In the genomic region with DNA sequence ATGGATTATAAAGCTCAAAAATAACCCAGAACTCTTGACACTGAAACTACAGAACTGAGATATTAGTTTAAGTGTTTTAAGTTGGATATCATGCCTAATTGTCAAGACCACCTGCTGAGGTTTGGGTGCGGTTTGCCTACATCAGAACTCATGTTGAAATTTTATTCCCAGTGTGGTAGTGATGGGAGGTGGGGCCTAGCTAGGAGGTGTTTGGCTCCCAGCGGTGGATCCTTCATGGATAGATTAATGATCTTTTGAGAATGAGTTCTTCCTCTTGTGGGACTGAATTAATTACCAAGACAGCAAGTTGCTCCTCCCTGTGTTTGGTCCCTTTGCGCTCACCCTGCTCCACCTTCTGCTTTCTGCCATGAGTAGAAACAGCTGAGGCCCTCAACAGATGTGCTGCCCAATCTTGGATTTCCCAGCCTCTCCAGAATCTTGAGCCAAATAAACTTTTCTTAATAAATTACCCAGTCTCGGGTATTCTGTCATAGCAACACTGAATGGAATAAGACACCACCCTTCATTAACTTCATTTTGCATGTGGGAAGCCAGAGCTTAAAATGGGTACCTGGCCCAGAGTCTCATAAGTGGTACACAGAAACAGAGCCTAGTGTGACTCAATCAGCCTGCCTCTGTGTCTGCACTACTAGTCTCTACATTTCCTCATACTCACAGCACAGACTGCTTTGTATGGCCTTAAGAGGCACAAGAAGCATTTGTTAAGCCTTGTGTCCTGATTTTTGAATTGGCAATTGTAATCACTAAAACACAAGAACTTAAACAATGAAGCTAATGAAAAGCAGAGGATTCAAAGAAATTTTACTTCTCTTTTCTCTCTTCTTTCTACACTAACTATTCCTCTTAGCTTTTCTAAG, we compare ENCODE assay signal across 28 cellular contexts.
A peak's percentile ranks its signal among the peaks of the same experiment; 100 is the strongest.
DNase-seq lines count a peak whose midpoint lies in the region; ATAC-seq, FAIRE-seq and TF ChIP-seq lines count a peak whose summit lies in the region.
"Had no signal": no experiment of that assay in that cellular context is flagged by ENCODE, and none has a peak within 500 bp of the region (broad histone marks: within the 10 kb centered on the region; RNA-seq: fewer than 3 reads in every experiment).

No MANE protein-coding gene starts in this region.

- no peak overlapping the region for H3K27ac ChIP-seq in HepG2 (ENCODE audit: extremely low read length, insufficient read depth, low read length)
- no peak overlapping the region for H3K27ac ChIP-seq in right lobe of liver
- H3K27ac ChIP-seq in ovary: no peak overlapping the region
- H3K27ac ChIP-seq: foreskin keratinocyte, sigmoid colon, tibial artery had no signal

- TF ChIP-seq POLR2A in HepG2 (IDR thresholded peaks at IDR 0.05; ENCODE audit: insufficient read depth in 1 of 2, low read depth in 2 of 2, low read length in 2 of 2) (no peak), right lobe of liver (IDR thresholded peaks at IDR 0.05) (no peak), ovary (IDR thresholded peaks at IDR 0.05) (no peak)

- BruUV-seq in HepG2 (replicated peaks; lab: Mats Ljungman, UMichigan): no TSS peak

- H3K27me3 ChIP-seq in HepG2 (ENCODE audit: control insufficient read depth in 1 of 2, insufficient read depth in 2 of 2, low read length in 2 of 2) (no peaks in the 10 kb centered on the region), right lobe of liver (no peaks in the 10 kb centered on the region), adipocyte (replicated peaks; ENCODE audit: control insufficient read depth, insufficient read depth, low read length) (no peaks in the 10 kb centered on the region), ovary (no peaks in the 10 kb centered on the region)
- H3K27me3 ChIP-seq: foreskin keratinocyte, sigmoid colon, tibial artery had no signal

- H3K4me3 ChIP-seq in HepG2 (replicated peaks in 1 of 3; ENCODE audit: insufficient read depth in 1 of 3, low read depth in 2 of 3, low read length in 3 of 3): no peak overlapping the region
- H3K4me3 ChIP-seq in right lobe of liver: no peak overlapping the region
- no peak overlapping the region for H3K4me3 ChIP-seq in adipocyte (ENCODE audit: low read length)
- no peak overlapping the region for H3K4me3 ChIP-seq in ovary
- H3K4me3 ChIP-seq: sigmoid colon, tibial artery had no signal

- ATAC-seq in HepG2 (no peak), right lobe of liver (no peak)
- ATAC-seq in stimulated activated naive CD8-positive, alpha-beta T cell treated with anti-CD3 and anti-CD28 coated beads, Interleukin-15, Interleukin-2, amounts not matched to agents 100 U/mL and 50 U/mL, for 24 hours: no peak
- ATAC-seq: activated T-cell treated with anti-CD3 and anti-CD28 coated beads, Interleukin-2, amount 50 U/mL, for 72 hours; foreskin keratinocyte; left colon had no signal

- POLR2A ChIA-PET in HepG2 (lab: Yijun Ruan, JAX): no interaction called here

- DNase-seq in HepG2 (ENCODE audit: low spot score) (no peak), right lobe of liver (no peak), adipocyte (ENCODE audit: low read depth) (peak; percentile 10), medulla oblongata (ENCODE audit: extremely low spot score) (peak; percentile 55), RCC 7860 (ENCODE audit: low spot score) (no peak), ovary (no peak), cortex of kidney (lab: John Stamatoyannopoulos, UW) (no peak)
- no peak for DNase-seq in stimulated activated naive CD8-positive, alpha-beta T cell treated with anti-CD3 and anti-CD28 coated beads, Interleukin-15, Interleukin-2, amounts not matched to agents 100 U/mL and 50 U/mL, for 24 hours
- DNase-seq: ACHN; activated CD4-positive, alpha-beta T cell treated with anti-CD3 and anti-CD28 coated beads, Interleukin-2, amount 50 U/mL, for 4 hours; activated CD4-positive, CD25-positive, alpha-beta regulatory T cell; activated naive CD4-positive, alpha-beta T cell treated with anti-CD3 and anti-CD28 coated beads, Interleukin-2, amount 10 ng/mL, durations not matched to agents 7 days and 5 days; activated T-cell treated with anti-CD3 and anti-CD28 coated beads, Interleukin-2, amount 50 U/mL, for 72 hours; amygdala; effector memory CD4-positive, alpha-beta T cell; foreskin keratinocyte; GF-D8; hippocampal formation; Kasumi-1; left colon; NCI-H1048; NCI-H1694; NCI-H526 treated with DMSO at 0.1 percent for 48 hours; RPMI8226; sigmoid colon; T-helper 1 cell; tibial artery had no signal

- TF ChIP-seq CTCF in HepG2 (CRISPR knock-in tag; IDR thresholded peaks at IDR 0.05): no peak
- TF ChIP-seq CTCF in right lobe of liver (IDR thresholded peaks at IDR 0.05): no peak
- no peak for TF ChIP-seq CTCF in ovary (IDR thresholded peaks at IDR 0.05)

- FAIRE-seq in HepG2 (lab: Jason Lieb, UNC) (peak; percentile 39), RCC 7860 (lab: Jason Lieb, UNC) (no peak)
- FAIRE-seq: colon had no signal

- no peak overlapping the region for H3K4me2 ChIP-seq in HepG2 (ENCODE audit: low read depth, low read length)

- no peaks in the 10 kb centered on the region for H4K20me1 ChIP-seq in HepG2 (ENCODE audit: insufficient read depth, low read length)

- H2AFZ ChIP-seq in HepG2 (ENCODE audit: low read length): no peak overlapping the region

- peaks cover 74% of the 10 kb centered on the region for H3K4me1 ChIP-seq in HepG2 (ENCODE audit: insufficient read depth, low read length)
- no peaks in the 10 kb centered on the region for H3K4me1 ChIP-seq in right lobe of liver
- no peaks in the 10 kb centered on the region for H3K4me1 ChIP-seq in adipocyte (ENCODE audit: control insufficient read depth, insufficient read depth, low read length)
- H3K4me1 ChIP-seq in ovary (ENCODE audit: insufficient read depth): no peaks in the 10 kb centered on the region
- H3K4me1 ChIP-seq: foreskin keratinocyte, sigmoid colon, tibial artery had no signal

- in situ Hi-C loops in HepG2 (cut with HindIII; ENCODE audit: extremely low pct_ligation_motif_present, low pct_unique_long_range_greater_than_20kb): no loop called here

- H3K9me3 ChIP-seq in HepG2 (ENCODE audit: low read length) (no peaks in the 10 kb centered on the region), right lobe of liver (no peaks in the 10 kb centered on the region), adipocyte (ENCODE audit: control insufficient read depth, low read length) (no peaks in the 10 kb centered on the region), ovary (no peaks in the 10 kb centered on the region)
- H3K9me3 ChIP-seq: sigmoid colon, tibial artery had no signal

- H3K36me3 ChIP-seq in HepG2 (replicated peaks in 1 of 2; ENCODE audit: control insufficient read depth in 1 of 2, insufficient read depth in 2 of 2, low read length in 2 of 2): no peaks in the 10 kb centered on the region
- H3K36me3 ChIP-seq in right lobe of liver: no peaks in the 10 kb centered on the region
- H3K36me3 ChIP-seq in adipocyte (ENCODE audit: control insufficient read depth, insufficient read depth, low read length, severe bottlenecking): no peaks in the 10 kb centered on the region
- H3K36me3 ChIP-seq in ovary: no peaks in the 10 kb centered on the region
- H3K36me3 ChIP-seq: sigmoid colon, tibial artery had no signal

- TF ChIP-seq EP300 in HepG2 (IDR thresholded peaks at IDR 0.05; ENCODE audit: low read depth in 2 of 2, low read length in 2 of 2): no peak
- TF ChIP-seq EP300 in HepG2 (CRISPR knock-in tag; IDR thresholded peaks at IDR 0.05; ENCODE audit: borderline replicate concordance): no peak
- no peak for TF ChIP-seq EP300 in ovary (IDR thresholded peaks at IDR 0.05)

- 95% methylated on average over 4 of the region's 4 CpGs for WGBS in HepG2 (ENCODE audit: low lambda C conversion rate)
- 85% methylated on average over 2 of the region's 4 CpGs for WGBS in right lobe of liver (ENCODE audit: insufficient coverage, low coverage, low lambda C conversion rate, missing lambda C conversion rate)
- WGBS in ovary, 3 donors: 70 to 79% (median 75%) methylated on average over 4 of the region's 4 CpGs

- CTCF ChIA-PET in HepG2 (lab: Yijun Ruan, JAX; ENCODE audit: low intra/inter-chr PET ratio, low total read pairs): no interaction called here

- no peak for TF ChIP-seq RAD21 in HepG2 (CRISPR knock-in tag; IDR thresholded peaks at IDR 0.05)

- intact Hi-C loops in HepG2 (cut with micrococcal nuclease; ENCODE audit: unreplicated experiment): loop anchor here (10.0 kb wide), 1 partner anchor 156 kb away; the partner anchor contains the start of gene IBTK
- intact Hi-C loops in right lobe of liver (cut with DNase I): no loop called here
- intact Hi-C loops in ovary (cut with DNase I): no loop called here

- H3K9ac ChIP-seq in HepG2 (ENCODE audit: insufficient read depth, low read depth, low read length) (no peak overlapping the region), adipocyte (ENCODE audit: low read length) (no peak overlapping the region)

- peaks cover 5% of the 10 kb centered on the region for H3K79me2 ChIP-seq in HepG2 (ENCODE audit: insufficient read depth, low read length)

TF ChIP-seq in HepG2, 621 proteins besides CTCF, POLR2A, EP300 and RAD21:
- peak; percentile 87 for TF ChIP-seq ZNF7 (CRISPR knock-in tag; IDR thresholded peaks at IDR 0.05)
- no peak for TF ChIP-seq ZNF878 (CRISPR knock-in tag; IDR thresholded peaks at IDR 0.05)
- TF ChIP-seq ZNF12 (CRISPR knock-in tag; IDR thresholded peaks at IDR 0.05): peak; percentile 64; the same call in 1 of the 2 replicates
- no peak for TF ChIP-seq HOXD1 (CRISPR knock-in tag; IDR thresholded peaks at IDR 0.05)
- TF ChIP-seq PTBP1 (IDR thresholded peaks at IDR 0.05; ENCODE audit: low read depth, low read length, poor library complexity, severe bottlenecking): no peak

Comparison
In these comparisons a context has a peak if more than half of its experiments do, and no peak if none do; other contexts are left out.
1. DNase-seq: peak in adipocyte (single experiment) and medulla oblongata (single experiment); none in HepG2 (single experiment), right lobe of liver (0 of 3), stimulated activated naive CD8-positive, alpha-beta T cell treated with anti-CD3 and anti-CD28 coated beads, Interleukin-15, Interleukin-2, amounts not matched to agents 100 U/mL and 50 U/mL, for 24 hours (single experiment), RCC 7860 (single experiment), ovary (0 of 5) and cortex of kidney (single experiment).